In genomic region chr9:70563010-70563409, GRCh38 we compare ENCODE assay signal across 11 cellular contexts.
DNase-seq lines count a peak whose midpoint lies in the region; ATAC-seq and TF ChIP-seq lines count a peak whose summit lies in the region.
"Had no signal": no experiment of that assay in that cellular context is flagged by ENCODE, and none has a peak within 500 bp of the region (broad histone marks: within the 10 kb centered on the region; RNA-seq: fewer than 3 reads in every experiment).

No MANE protein-coding gene starts in this region.

- WGBS in thyroid gland, 2 donors: 94 to 96% methylated on average over 4 of the region's 4 CpGs

- TF ChIP-seq CTCF in thyroid gland (IDR thresholded peaks at IDR 0.05): no peak

- H3K27me3 ChIP-seq in layer of hippocampus (ENCODE audit: control insufficient read depth, insufficient read depth, low read length): no peaks in the 10 kb centered on the region
- H3K27me3 ChIP-seq in thyroid gland: no peaks in the 10 kb centered on the region
- H3K27me3 ChIP-seq: heart right ventricle had no signal

- DNase-seq in activated T-cell treated with anti-CD3 and anti-CD28 coated beads, Interleukin-2, amount 50 U/mL, for 72 hours: no peak
- DNase-seq in activated T-cell treated with anti-CD3 and anti-CD28 coated beads for 4 hours (no peak), thyroid gland (no peak), NCI-H1105 treated with DMSO at 0.1 percent for 48 hours (lab: John Stamatoyannopoulos, UW) (no peak), islet precursor cell (no peak), mucosa of gallbladder (ENCODE audit: low spot score) (no peak)
- DNase-seq in activated T-helper 2 cell treated with anti-CD3 and anti-CD28 coated beads, Interferon-gamma antibody, Interleukin-2, Interleukin-4, amounts not matched to agents 10 μg/mL and 5 μg/mL and 100 μg/mL, durations not matched to agents 14 hours and 24 hours and 36 hours (ENCODE audit: low spot score): no peak
- DNase-seq: activated gamma-delta T cell, heart right ventricle, PC-3 had no signal

- no peaks in the 10 kb centered on the region for H3K36me3 ChIP-seq in thyroid gland
- H3K36me3 ChIP-seq: heart right ventricle had no signal

- H3K4me3 Mint-ChIP-seq in activated T-cell treated with anti-CD3 and anti-CD28 coated beads, Interleukin-2, amount 50 U/mL, for 72 hours: peak overlapping the region; percentile 64 to 67
- H3K4me3 Mint-ChIP-seq in activated T-helper 2 cell treated with anti-CD3 and anti-CD28 coated beads, Interferon-gamma antibody, Interleukin-2, Interleukin-4, amounts not matched to agents 10 μg/mL and 5 μg/mL and 100 μg/mL, durations not matched to agents 14 hours and 24 hours and 36 hours (ENCODE audit: low read depth): no peak overlapping the region

- H3K27ac Mint-ChIP-seq in activated T-cell treated with anti-CD3 and anti-CD28 coated beads, Interleukin-2, amount 50 U/mL, for 72 hours: peak overlapping the region; percentile 84
- peak overlapping the region; percentile 93 for H3K27ac Mint-ChIP-seq in activated T-helper 2 cell treated with anti-CD3 and anti-CD28 coated beads, Interferon-gamma antibody, Interleukin-2, Interleukin-4, amounts not matched to agents 10 μg/mL and 5 μg/mL and 100 μg/mL, durations not matched to agents 14 hours and 24 hours and 36 hours

- no peak for ATAC-seq in activated T-cell treated with anti-CD3 and anti-CD28 coated beads, Interleukin-2, amount 50 U/mL, for 72 hours (replicated peaks in 1 of 2)
- ATAC-seq: PC-3 had no signal

- intact Hi-C loops in activated T-helper 2 cell treated with anti-CD3 and anti-CD28 coated beads, Interferon-gamma antibody, Interleukin-2, Interleukin-4, amounts not matched to agents 10 μg/mL and 5 μg/mL and 100 μg/mL, durations not matched to agents 14 hours and 24 hours and 36 hours (cut with micrococcal nuclease): loop anchor here (1.0 to 10.0 kb wide), 7 partner anchors 28 to 1378 kb away; partner anchors contain the start of gene CFAP95
- intact Hi-C loops in thyroid gland (cut with DNase I): no loop called here

- no peaks in the 10 kb centered on the region for H3K9me3 ChIP-seq in thyroid gland
- H3K9me3 ChIP-seq: heart right ventricle had no signal

- peaks cover 66% of the 10 kb centered on the region for H3K4me1 Mint-ChIP-seq in activated T-cell treated with anti-CD3 and anti-CD28 coated beads, Interleukin-2, amount 50 U/mL, for 72 hours (ENCODE audit: low read depth)
- H3K4me1 Mint-ChIP-seq in activated T-helper 2 cell treated with anti-CD3 and anti-CD28 coated beads, Interferon-gamma antibody, Interleukin-2, Interleukin-4, amounts not matched to agents 10 μg/mL and 5 μg/mL and 100 μg/mL, durations not matched to agents 14 hours and 24 hours and 36 hours (ENCODE audit: low read depth): peaks cover 52% of the 10 kb centered on the region

- H3K36me3 Mint-ChIP-seq in activated T-cell treated with anti-CD3 and anti-CD28 coated beads, Interleukin-2, amount 50 U/mL, for 72 hours (ENCODE audit: insufficient read depth in 2 of 2): peaks cover 0 to 4% of the 10 kb centered on the region in 2 donors
- H3K36me3 Mint-ChIP-seq in activated T-helper 2 cell treated with anti-CD3 and anti-CD28 coated beads, Interferon-gamma antibody, Interleukin-2, Interleukin-4, amounts not matched to agents 10 μg/mL and 5 μg/mL and 100 μg/mL, durations not matched to agents 14 hours and 24 hours and 36 hours (ENCODE audit: low read depth): no peaks in the 10 kb centered on the region

- H3K27me3 Mint-ChIP-seq in activated T-cell treated with anti-CD3 and anti-CD28 coated beads, Interleukin-2, amount 50 U/mL, for 72 hours (ENCODE audit: low read depth): no peaks in the 10 kb centered on the region
- H3K27me3 Mint-ChIP-seq in activated T-helper 2 cell treated with anti-CD3 and anti-CD28 coated beads, Interferon-gamma antibody, Interleukin-2, Interleukin-4, amounts not matched to agents 10 μg/mL and 5 μg/mL and 100 μg/mL, durations not matched to agents 14 hours and 24 hours and 36 hours (ENCODE audit: low read depth): no peaks in the 10 kb centered on the region

- peaks cover 3 to 18% of the 10 kb centered on the region in 2 donors for H3K4me1 ChIP-seq in thyroid gland

- peaks cover 1 to 2% of the 10 kb centered on the region in 2 donors for H3K9me3 Mint-ChIP-seq in activated T-cell treated with anti-CD3 and anti-CD28 coated beads, Interleukin-2, amount 50 U/mL, for 72 hours
- no peaks in the 10 kb centered on the region for H3K9me3 Mint-ChIP-seq in activated T-helper 2 cell treated with anti-CD3 and anti-CD28 coated beads, Interferon-gamma antibody, Interleukin-2, Interleukin-4, amounts not matched to agents 10 μg/mL and 5 μg/mL and 100 μg/mL, durations not matched to agents 14 hours and 24 hours and 36 hours

- no peak overlapping the region for H3K4me3 ChIP-seq in thyroid gland (replicated peaks in 1 of 3)
- H3K4me3 ChIP-seq: heart right ventricle had no signal

- peak overlapping the region; percentile 1 for H3K27ac ChIP-seq in layer of hippocampus (ENCODE audit: low read depth, low read length)
- peak overlapping the region; percentile 61 to 67 (median 66) for H3K27ac ChIP-seq in thyroid gland

- no peak for TF ChIP-seq POLR2A in thyroid gland (IDR thresholded peaks at IDR 0.05)
